Comparison of ENCODE assay signal across 25 cellular contexts in the genomic region with DNA sequence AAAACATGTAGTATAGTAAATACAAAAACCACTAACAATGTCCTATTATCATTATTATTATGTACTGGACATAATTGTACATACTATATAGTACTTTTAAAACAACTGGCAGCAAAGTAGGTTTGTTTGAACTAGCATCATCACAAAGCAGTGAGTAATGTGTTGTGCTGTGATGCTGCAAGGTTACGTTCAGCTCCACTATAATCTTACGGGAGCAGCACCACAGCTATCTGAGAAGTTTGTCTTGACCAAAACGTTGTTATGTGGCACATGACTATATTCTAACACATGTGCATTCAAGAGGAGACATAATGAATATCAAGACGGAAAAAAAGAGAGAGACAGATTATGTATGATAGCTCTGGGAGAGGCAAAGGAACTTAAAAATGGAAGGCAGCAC. TPM values are rescaled to one million over a fixed set of nuclear protein-coding genes. Genes with fewer than 3 reads are reported as not detected.
DNase-seq lines count a peak whose midpoint lies in the region; ATAC-seq and TF ChIP-seq lines count a peak whose summit lies in the region.
"Had no signal": no experiment of that assay in that cellular context is flagged by ENCODE, and none has a peak within 500 bp of the region (broad histone marks: within the 10 kb centered on the region; RNA-seq: fewer than 3 reads in every experiment).

No MANE protein-coding gene starts in this region.

- no peak for TF ChIP-seq POLR2A in HCT116 (IDR thresholded peaks at IDR 0.05; ENCODE audit: borderline replicate concordance, extremely low read depth, insufficient read depth, insufficient read length)

- H3K4me2 ChIP-seq in HCT116 (ENCODE audit: low read length) = no peak overlapping the region
- H3K4me2 ChIP-seq: SK-N-SH had no signal

- H3K4me3 Mint-ChIP-seq in progenitor cell of endocrine pancreas (ENCODE audit: low read depth) = no peak overlapping the region
- H3K4me3 Mint-ChIP-seq: B cell had no signal

- no peak overlapping the region for H3K27ac ChIP-seq in HCT116 (ENCODE audit: low read depth, low read length)
- H3K27ac ChIP-seq: HL-60 had no signal

- H3K27me3 ChIP-seq in HCT116 (ENCODE audit: insufficient read depth, low read length) = no peaks in the 10 kb centered on the region
- H3K27me3 ChIP-seq: MG63 had no signal

- H3K27me3 Mint-ChIP-seq in progenitor cell of endocrine pancreas = no peaks in the 10 kb centered on the region
- H3K27me3 Mint-ChIP-seq: B cell had no signal

- no peak for DNase-seq in Right ventricle myocardium superior
- no peak for DNase-seq in cardiac septum (ENCODE audit: low spot score)
- DNase-seq in HCT116 (ENCODE audit: low read depth, low spot score) = no peak
- peak; percentile 17 for DNase-seq in epithelial cell of esophagus (ENCODE audit: low read depth)
- no peak for DNase-seq in progenitor cell of endocrine pancreas (ENCODE audit: low spot score, unreplicated experiment)
- DNase-seq in NCI-H82 treated with DMSO at 0.1 percent for 48 hours (lab: John Stamatoyannopoulos, UW; ENCODE audit: unreplicated experiment) = no peak
- no peak for DNase-seq in NCI-H2081 (lab: John Stamatoyannopoulos, UW)
- DNase-seq: 8988T, COR-L47, DMS153, EL, H7, MG63, NCI-H1092, NCI-H146, NCI-H2081 treated with DMSO at 0.1 percent for 48 hours, NCI-H2227 treated with DMSO at 0.1 percent for 48 hours, NCI-H510A treated with DMSO at 0.1 percent for 48 hours, NCI-H774, SHP77 treated with DMSO at 0.1 percent for 48 hours, SK-N-SH had no signal

- POLR2A ChIA-PET in HCT116 (lab: Charles Lee) = no interaction called here

- ATAC-seq in Right ventricle myocardium superior (ENCODE audit: poor library complexity) (peak; percentile 21), HCT116 (no peak), HG03196 (IDR thresholded peaks at IDR 0.05; ENCODE audit: unreplicated experiment) (no peak)
- ATAC-seq: GM12878 had no signal

- no peak for TF ChIP-seq RAD21 in HCT116 (IDR thresholded peaks at IDR 0.05; ENCODE audit: low read depth)

- TF ChIP-seq CTCF in HCT116 (IDR thresholded peaks at IDR 0.05 in 2 of 3, conservative IDR thresholded peaks at IDR 0.05 in 1 of 3; ENCODE audit: borderline replicate concordance in 1 of 3, insufficient read depth in 1 of 3, low read depth in 2 of 3, low read length in 2 of 3) (no peak), epithelial cell of esophagus (IDR thresholded peaks at IDR 0.05; ENCODE audit: insufficient read depth, low read depth, low read length, missing control alignments) (no peak), progenitor cell of endocrine pancreas (IDR thresholded peaks at IDR 0.05; ENCODE audit: unreplicated experiment) (no peak)

- H3K36me3 Mint-ChIP-seq in progenitor cell of endocrine pancreas (ENCODE audit: insufficient read depth) = peaks cover 26% of the 10 kb centered on the region

- no peaks in the 10 kb centered on the region for H3K4me1 ChIP-seq in HCT116 (ENCODE audit: control insufficient read depth in 1 of 2, insufficient read depth in 2 of 2, low read length in 2 of 2)

- H3K4me1 Mint-ChIP-seq in progenitor cell of endocrine pancreas (ENCODE audit: low read depth) = peaks cover 16% of the 10 kb centered on the region

- peaks cover 70% of the 10 kb centered on the region for H4K20me1 ChIP-seq in HCT116 (ENCODE audit: insufficient read depth)

- H2AFZ ChIP-seq in HCT116 (ENCODE audit: low read depth, low read length, poor library complexity, severe bottlenecking) = no peak overlapping the region

- no TSS peak for BruUV-seq in HCT116 (replicated peaks; lab: Mats Ljungman, UMichigan)

- H3K9ac ChIP-seq in HCT116 (ENCODE audit: low read length) = no peak overlapping the region
- H3K9ac ChIP-seq: SK-N-SH had no signal

- RAD21 ChIA-PET in HCT116 (lab: Charles Lee; ENCODE audit: low non-redundant PET in 1 of 2, low total read pairs in 2 of 2, uncharacterized antibody in 2 of 2, unreplicated experiment in 2 of 2) = no interaction called here

- no peaks in the 10 kb centered on the region for H3K9me3 ChIP-seq in HCT116 (ENCODE audit: control insufficient read depth in 1 of 2, insufficient read depth in 1 of 2, low read depth in 1 of 2, low read length in 2 of 2)
- H3K9me3 ChIP-seq: MG63, SK-N-SH had no signal

- H3K36me3 ChIP-seq in HCT116 (ENCODE audit: control insufficient read depth in 1 of 2, insufficient read depth in 2 of 2, low read length in 2 of 2) = peaks cover 21 to 31% of the 10 kb centered on the region in 2 experiments

- H3K27ac Mint-ChIP-seq in progenitor cell of endocrine pancreas = peak overlapping the region; percentile 49
- H3K27ac Mint-ChIP-seq: B cell had no signal

- intact Hi-C loops in Right ventricle myocardium superior (cut with DNase I) = no loop called here
- intact Hi-C loops in cardiac septum (cut with DNase I) = no loop called here
- intact Hi-C loops in HCT116 (cut with micrococcal nuclease) = no loop called here

- peaks cover 99% of the 10 kb centered on the region for H3K79me2 ChIP-seq in HCT116 (ENCODE audit: insufficient read depth, low read length)

- no peaks in the 10 kb centered on the region for H3K9me3 Mint-ChIP-seq in progenitor cell of endocrine pancreas (ENCODE audit: low read depth)

- H3K4me3 ChIP-seq in HCT116 (replicated peaks in 1 of 2; ENCODE audit: low read depth in 1 of 2, low read length in 2 of 2) = no peak overlapping the region
- no peak overlapping the region for H3K4me3 ChIP-seq in epithelial cell of esophagus (ENCODE audit: low read length)
- H3K4me3 ChIP-seq: GM12878, MG63 had no signal

- CTCF ChIA-PET in HCT116 (lab: Charles Lee) = interaction anchor here (1.5 to 2.3 kb wide), 6 partner anchors 10 to 80 kb away, joined by 3 to 21 read pairs (median 7); no protein-coding TSS in a partner anchor

- no peaks in the 10 kb centered on the region for H3K9me2 ChIP-seq in HCT116 (ENCODE audit: insufficient read depth)
- H3K9me2 ChIP-seq: SK-N-SH had no signal

TF ChIP-seq in HCT116, 20 proteins besides CTCF, POLR2A, EP300 and RAD21:
- TF ChIP-seq POLR2AphosphoS5 (IDR thresholded peaks at IDR 0.05; ENCODE audit: low read depth, low read length) = 0 out of 2 replicates have a peak, but pooled peaks have one; percentile 7
- no peak for TF ChIP-seq FOSL1 (IDR thresholded peaks at IDR 0.05; ENCODE audit: low read depth)

RNA-seq across cellular contexts. Expression of gene DHX15, which starts 33.6 kb away (rescaled TPM):
- total RNA-seq in Right ventricle myocardium superior (48.0 TPM), cardiac septum (62.6 TPM), HCT116 (2021; ENCODE audit: unreplicated experiment) (195 TPM), progenitor cell of endocrine pancreas (206 and 220 TPM in 2 replicates)
- polyA plus RNA-seq in HCT116 (2012) = 104 and 107 TPM in 2 replicates
